1 cellular context compared by ENCODE assay signal in genomic region chr1:24413350-24414163, GRCh38.
TF ChIP-seq lines count a peak whose summit lies in the region.

Gene STPG1, minus strand, starts transcription at chr1:24413782. Its CDS starts 12,394 bp downstream, at chr1:24401388.

TF ChIP-seq in HepG2, 621 proteins besides CTCF, POLR2A, EP300 and RAD21 (continued from another document and continues in another):
- no peak for TF ChIP-seq HIC2 (CRISPR knock-in tag; IDR thresholded peaks at IDR 0.05; ENCODE audit: low read depth)
- TF ChIP-seq ZNF784 (CRISPR knock-in tag; IDR thresholded peaks at IDR 0.05; ENCODE audit: borderline replicate concordance): no peak
- TF ChIP-seq SNAPC2 (CRISPR knock-in tag; IDR thresholded peaks at IDR 0.05): no peak
- no peak for TF ChIP-seq DZIP1 (CRISPR knock-in tag; IDR thresholded peaks at IDR 0.05)
- TF ChIP-seq ZNF713 (CRISPR knock-in tag; IDR thresholded peaks at IDR 0.05): no peak
- TF ChIP-seq SMAD3 (CRISPR knock-in tag; IDR thresholded peaks at IDR 0.05): no peak
- TF ChIP-seq MLLT10 (CRISPR knock-in tag; IDR thresholded peaks at IDR 0.05): no peak
- TF ChIP-seq ZNF747 (CRISPR knock-in tag; IDR thresholded peaks at IDR 0.05; ENCODE audit: borderline replicate concordance): peak; percentile 71; the same call in 1 of the 2 replicates
- no peak for TF ChIP-seq THAP7 (CRISPR knock-in tag; IDR thresholded peaks at IDR 0.05)
- TF ChIP-seq ARID4A (CRISPR knock-in tag; IDR thresholded peaks at IDR 0.05; ENCODE audit: borderline replicate concordance): peak; percentile 73; the same call in 1 of the 2 replicates
- TF ChIP-seq CENPBD1 (CRISPR knock-in tag; IDR thresholded peaks at IDR 0.05; ENCODE audit: borderline replicate concordance, low read depth): no peak
- no peak for TF ChIP-seq FUBP1 (CRISPR knock-in tag; IDR thresholded peaks at IDR 0.05; ENCODE audit: borderline replicate concordance)
- TF ChIP-seq GLMP (CRISPR knock-in tag; IDR thresholded peaks at IDR 0.05; ENCODE audit: borderline replicate concordance): no peak
- no peak for TF ChIP-seq ZNF839 (CRISPR knock-in tag; IDR thresholded peaks at IDR 0.05; ENCODE audit: borderline replicate concordance)
- no peak for TF ChIP-seq HOXD1 (CRISPR knock-in tag; IDR thresholded peaks at IDR 0.05)
- no peak for TF ChIP-seq ZNF235 (CRISPR knock-in tag; IDR thresholded peaks at IDR 0.05; ENCODE audit: borderline replicate concordance)
- no peak for TF ChIP-seq MED13 (CRISPR knock-in tag; IDR thresholded peaks at IDR 0.05)
- no peak for TF ChIP-seq ZNF577 (CRISPR knock-in tag; IDR thresholded peaks at IDR 0.05; ENCODE audit: borderline replicate concordance, low read depth)
- 0 out of 2 replicates have a peak, but pooled peaks have one; percentile 9 for TF ChIP-seq ZGPAT (CRISPR knock-in tag; IDR thresholded peaks at IDR 0.05)
- no peak for TF ChIP-seq ZNF20 (CRISPR knock-in tag; IDR thresholded peaks at IDR 0.05)
- no peak for TF ChIP-seq ZNF615 (CRISPR knock-in tag; IDR thresholded peaks at IDR 0.05; ENCODE audit: borderline replicate concordance)
- TF ChIP-seq ARID5B (CRISPR knock-in tag; IDR thresholded peaks at IDR 0.05): no peak
- peak; percentile 81 for TF ChIP-seq ZNF770 (CRISPR knock-in tag; IDR thresholded peaks at IDR 0.05)
- TF ChIP-seq SAFB2 (CRISPR knock-in tag; IDR thresholded peaks at IDR 0.05; ENCODE audit: borderline replicate concordance, low read depth): no peak; the same call in 1 of the 2 replicates
- no peak for TF ChIP-seq TRIM24 (CRISPR knock-in tag; IDR thresholded peaks at IDR 0.05)
- TF ChIP-seq ZBTB7B (CRISPR knock-in tag; IDR thresholded peaks at IDR 0.05): no peak
- TF ChIP-seq CREM (IDR thresholded peaks at IDR 0.05): no peak
- TF ChIP-seq CREM (CRISPR knock-in tag; IDR thresholded peaks at IDR 0.05): no peak
- peak; percentile 64; the same call in 1 of the 2 replicates for TF ChIP-seq ZNF772 (CRISPR knock-in tag; IDR thresholded peaks at IDR 0.05)
- no peak for TF ChIP-seq IKZF1 (IDR thresholded peaks at IDR 0.05)
- TF ChIP-seq ONECUT2 (CRISPR knock-in tag; IDR thresholded peaks at IDR 0.05): no peak
